Comparison of ENCODE assay signal across 1 cellular context in genomic region chr6:138598562-138599173, GRCh38.
A peak's percentile ranks its signal among the peaks of the same experiment; 100 is the strongest.
TF ChIP-seq lines count a peak whose summit lies in the region.

No MANE protein-coding gene starts in this region.

TF ChIP-seq in HepG2, 621 proteins besides CTCF, POLR2A, EP300 and RAD21 (continued from another document):
- no peak for TF ChIP-seq ZBTB39 (CRISPR knock-in tag; IDR thresholded peaks at IDR 0.05)
- peak; percentile 65 for TF ChIP-seq GATAD2A (CRISPR knock-in tag; IDR thresholded peaks at IDR 0.05)
- no peak for TF ChIP-seq HNF1B (CRISPR knock-in tag; IDR thresholded peaks at IDR 0.05)
- no peak for TF ChIP-seq ZMYM3 (CRISPR knock-in tag; IDR thresholded peaks at IDR 0.05)
- 0 out of 2 replicates have a peak, but pooled peaks have one; percentile 12 for TF ChIP-seq FOSL2 (CRISPR knock-in tag; IDR thresholded peaks at IDR 0.05)
- no peak for TF ChIP-seq ZBTB26 (CRISPR knock-in tag; IDR thresholded peaks at IDR 0.05; ENCODE audit: borderline replicate concordance)
- no peak for TF ChIP-seq MXI1 (IDR thresholded peaks at IDR 0.05; ENCODE audit: borderline replicate concordance, low read depth, low read length)
- TF ChIP-seq SOX6 (IDR thresholded peaks at IDR 0.05), result no peak
- no peak for TF ChIP-seq SOX6 (CRISPR knock-in tag; IDR thresholded peaks at IDR 0.05)
- TF ChIP-seq HNF4G (IDR thresholded peaks at IDR 0.05; ENCODE audit: borderline replicate concordance, low read depth, low read length), result peak; percentile 43; the same call in 1 of the 2 replicates
- no peak for TF ChIP-seq HNF4G (CRISPR knock-in tag; IDR thresholded peaks at IDR 0.05; ENCODE audit: borderline replicate concordance, low read depth)
- no peak for TF ChIP-seq ATF1 (CRISPR knock-in tag; IDR thresholded peaks at IDR 0.05)
- peak; percentile 25; the same call in 1 of the 2 replicates for TF ChIP-seq SOX5 (CRISPR knock-in tag; IDR thresholded peaks at IDR 0.05; ENCODE audit: borderline replicate concordance)
- no peak for TF ChIP-seq NFE2L1 (CRISPR knock-in tag; IDR thresholded peaks at IDR 0.05; ENCODE audit: borderline replicate concordance)
- TF ChIP-seq SAP130 (CRISPR knock-in tag; IDR thresholded peaks at IDR 0.05; ENCODE audit: low read depth), result peak; percentile 22; the same call in 1 of the 2 replicates
TF ChIP-seq in HepG2: peak in this region for 38.
